In genomic region chr6:1853761-1854160, GRCh38 we compare ENCODE assay signal across 28 cellular contexts.
"Had no signal": no experiment of that assay in that cellular context is flagged by ENCODE, and none has a peak within 500 bp of the region (broad histone marks: within the 10 kb centered on the region; RNA-seq: fewer than 3 reads in every experiment).

No MANE protein-coding gene starts in this region.

- H3K27ac ChIP-seq: ascending aorta, cardiac muscle cell, VCaP had no signal

- H3K4me3 ChIP-seq: ascending aorta, cardiac muscle cell had no signal

- ATAC-seq: activated CD8-positive, alpha-beta memory T cell treated with anti-CD3 and anti-CD28 coated beads, Interleukin-2, amount 10 ng/mL, durations not matched to agents 7 days and 5 days; activated CD8-positive, alpha-beta T cell treated with anti-CD3 and anti-CD28 coated beads, Interleukin-2, amount 10 ng/mL, durations not matched to agents 7 days and 5 days; activated naive CD8-positive, alpha-beta T cell treated with anti-CD3 and anti-CD28 coated beads, Interleukin-2, amount 50 U/mL, for 24 hours had no signal

- H3K27me3 ChIP-seq: ascending aorta had no signal

- H3K36me3 ChIP-seq: ascending aorta, cardiac muscle cell had no signal

- DNase-seq: activated B cell treated with CpG ODN at 0.5 μM for 24 hours; activated CD4-positive, alpha-beta memory T cell treated with anti-CD3 and anti-CD28 coated beads, Interleukin-2, amount 10 ng/mL, durations not matched to agents 7 days and 5 days; activated CD4-positive, alpha-beta T cell treated with anti-CD3 and anti-CD28 coated beads for 4 hours; activated CD4-positive, alpha-beta T cell treated with anti-CD3 and anti-CD28 coated beads, Interleukin-2, amount 10 ng/mL, durations not matched to agents 24 days and 14 days; activated CD4-positive, alpha-beta T cell treated with anti-CD3 and anti-CD28 coated beads, Interleukin-2, amount 50 U/mL, for 1 hour; activated CD4-positive, alpha-beta T cell treated with anti-CD3 and anti-CD28 coated beads, Interleukin-2, amount 50 U/mL, for 4 hours; activated CD4-positive, CD25-positive, alpha-beta regulatory T cell treated with anti-CD3 and anti-CD28 coated beads, Interleukin-2, amount 50 U/mL, for 72 hours; activated CD8-positive, alpha-beta memory T cell treated with anti-CD3 and anti-CD28 coated beads for 24 hours; activated CD8-positive, alpha-beta memory T cell treated with anti-CD3 and anti-CD28 coated beads, Interleukin-2, amount 10 ng/mL, durations not matched to agents 7 days and 5 days; activated CD8-positive, alpha-beta memory T cell treated with anti-CD3 and anti-CD28 coated beads, Interleukin-2, amount 50 U/mL, for 48 hours; activated CD8-positive, alpha-beta T cell treated with anti-CD3 and anti-CD28 coated beads, Interleukin-2, amount 10 ng/mL, durations not matched to agents 7 days and 5 days; activated effector memory CD4-positive, alpha-beta T cell treated with Interleukin-2 at 50 U/mL for 16 hours; activated gamma-delta T cell; activated naive CD4-positive, alpha-beta T cell treated with anti-CD3 and anti-CD28 coated beads, Interleukin-2, amount 10 ng/mL, durations not matched to agents 7 days and 5 days; activated naive CD4-positive, alpha-beta T cell treated with Interleukin-2 at 50 U/mL for 16 hours; activated naive CD8-positive, alpha-beta T cell treated with anti-CD3 and anti-CD28 coated beads, Interleukin-2, amount 10 ng/mL, durations not matched to agents 7 days and 5 days; activated naive CD8-positive, alpha-beta T cell treated with anti-CD3 and anti-CD28 coated beads, Interleukin-2, amount 50 U/mL, for 24 hours; activated T-cell treated with anti-CD3 and anti-CD28 coated beads, Interleukin-2, amount 50 U/mL, for 24 hours; activated T-cell treated with anti-CD3 and anti-CD28 coated beads, Interleukin-2, amount 50 U/mL, for 48 hours; amygdala; anterior cingulate cortex; caudate nucleus; cerebellar nuclear complex; T-helper 2 cell; T-helper 9 cell had no signal

- H3K9me3 ChIP-seq: ascending aorta had no signal
